In the genomic region with DNA sequence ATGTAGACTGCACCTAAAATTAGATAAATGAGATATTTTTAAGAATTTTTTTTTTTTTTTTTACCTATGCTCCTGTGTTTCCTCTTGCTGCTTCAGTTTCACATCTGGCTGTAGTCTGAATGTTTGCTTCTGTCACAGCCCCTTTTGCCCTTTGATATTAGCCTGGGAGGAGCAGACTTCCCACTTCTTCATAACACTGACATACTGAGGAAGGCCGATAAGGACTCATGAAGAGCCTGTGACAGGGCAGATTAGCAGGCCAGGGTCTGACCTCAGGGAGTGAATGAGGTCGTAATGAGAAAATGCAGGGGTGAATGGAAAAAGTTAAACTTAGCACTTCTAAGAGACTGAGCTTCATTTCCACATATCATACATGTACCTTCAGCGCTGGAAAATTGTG, we compare ENCODE assay signal across 1 cellular context.
TF ChIP-seq lines count a peak whose summit lies in the region.

A gene (minus strand): TSS at position 117 of the 400 bp plus-strand sequence. CDS start 2,757 bp downstream, outside the sequence.

TF ChIP-seq in K562, 482 proteins besides CTCF, POLR2A, EP300 and RAD21 (continued from another document):
- TF ChIP-seq, protein P1, sequence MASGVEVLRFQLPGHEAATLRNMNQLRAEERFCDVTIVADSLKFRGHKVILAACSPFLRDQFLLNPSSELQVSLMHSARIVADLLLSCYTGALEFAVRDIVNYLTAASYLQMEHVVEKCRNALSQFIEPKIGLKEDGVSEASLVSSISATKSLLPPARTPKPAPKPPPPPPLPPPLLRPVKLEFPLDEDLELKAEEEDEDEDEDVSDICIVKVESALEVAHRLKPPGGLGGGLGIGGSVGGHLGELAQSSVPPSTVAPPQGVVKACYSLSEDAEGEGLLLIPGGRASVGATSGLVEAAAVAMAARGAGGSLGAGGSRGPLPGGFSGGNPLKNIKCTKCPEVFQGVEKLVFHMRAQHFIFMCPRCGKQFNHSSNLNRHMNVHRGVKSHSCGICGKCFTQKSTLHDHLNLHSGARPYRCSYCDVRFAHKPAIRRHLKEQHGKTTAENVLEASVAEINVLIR (CRISPR knock-in tag; IDR thresholded peaks at IDR 0.05), result 0 out of 2 replicates have a peak, but pooled peaks have one; percentile 11
- TF ChIP-seq ATF1 (CRISPR knock-in tag; IDR thresholded peaks at IDR 0.05) (no peak), ATF1 (tag; IDR thresholded peaks at IDR 0.05) (peak; percentile 84), MEIS2 (IDR thresholded peaks at IDR 0.05; ENCODE audit: partially characterized antibody) (peak; percentile 93), MEF2A (IDR thresholded peaks at IDR 0.05; ENCODE audit: control insufficient read depth, low read depth, low read length) (peak; percentile 77), GTF2A2 (tag; IDR thresholded peaks at IDR 0.05) (no peak), HEY1 (CRISPR knock-in tag; IDR thresholded peaks at IDR 0.05; ENCODE audit: borderline replicate concordance) (peak; percentile 84; the same call in 1 of the 2 replicates), MCM3 (IDR thresholded peaks at IDR 0.05) (no peak), FOXJ3 (CRISPR knock-in tag; IDR thresholded peaks at IDR 0.05) (no peak), ZNF584 (CRISPR knock-in tag; IDR thresholded peaks at IDR 0.05; ENCODE audit: low read depth) (peak; percentile 72), DACH1 (IDR thresholded peaks at IDR 0.05; ENCODE audit: partially characterized antibody) (peak; percentile 91), CXXC5 (CRISPR knock-in tag; IDR thresholded peaks at IDR 0.05) (peak; percentile 74), ILK (tag; IDR thresholded peaks at IDR 0.05; ENCODE audit: borderline replicate concordance, low read depth) (no peak), RBM17 (IDR thresholded peaks at IDR 0.05; ENCODE audit: borderline replicate concordance, low read depth, low read length) (no peak), CBFB (CRISPR knock-in tag; IDR thresholded peaks at IDR 0.05) (no peak), ELF4 (CRISPR knock-in tag; IDR thresholded peaks at IDR 0.05) (peak; percentile 86), PHB2 (IDR thresholded peaks at IDR 0.05; ENCODE audit: low read depth) (peak; percentile 96), MAFK (IDR thresholded peaks at IDR 0.05; ENCODE audit: low read length) (peak; percentile 55), GATA2 (CRISPR knock-in tag; IDR thresholded peaks at IDR 0.05) (peak; percentile 95), GTF2E2 (tag; IDR thresholded peaks at IDR 0.05) (no peak), FOS (IDR thresholded peaks at IDR 0.05; ENCODE audit: extremely low read depth, insufficient read length) (no peak), SAFB2 (IDR thresholded peaks at IDR 0.05; ENCODE audit: borderline replicate concordance, low read depth, low read length, severe bottlenecking) (no peak), NFYB (IDR thresholded peaks at IDR 0.05; ENCODE audit: extremely low read depth, insufficient read length) (no peak)
- TF ChIP-seq, protein P2, sequence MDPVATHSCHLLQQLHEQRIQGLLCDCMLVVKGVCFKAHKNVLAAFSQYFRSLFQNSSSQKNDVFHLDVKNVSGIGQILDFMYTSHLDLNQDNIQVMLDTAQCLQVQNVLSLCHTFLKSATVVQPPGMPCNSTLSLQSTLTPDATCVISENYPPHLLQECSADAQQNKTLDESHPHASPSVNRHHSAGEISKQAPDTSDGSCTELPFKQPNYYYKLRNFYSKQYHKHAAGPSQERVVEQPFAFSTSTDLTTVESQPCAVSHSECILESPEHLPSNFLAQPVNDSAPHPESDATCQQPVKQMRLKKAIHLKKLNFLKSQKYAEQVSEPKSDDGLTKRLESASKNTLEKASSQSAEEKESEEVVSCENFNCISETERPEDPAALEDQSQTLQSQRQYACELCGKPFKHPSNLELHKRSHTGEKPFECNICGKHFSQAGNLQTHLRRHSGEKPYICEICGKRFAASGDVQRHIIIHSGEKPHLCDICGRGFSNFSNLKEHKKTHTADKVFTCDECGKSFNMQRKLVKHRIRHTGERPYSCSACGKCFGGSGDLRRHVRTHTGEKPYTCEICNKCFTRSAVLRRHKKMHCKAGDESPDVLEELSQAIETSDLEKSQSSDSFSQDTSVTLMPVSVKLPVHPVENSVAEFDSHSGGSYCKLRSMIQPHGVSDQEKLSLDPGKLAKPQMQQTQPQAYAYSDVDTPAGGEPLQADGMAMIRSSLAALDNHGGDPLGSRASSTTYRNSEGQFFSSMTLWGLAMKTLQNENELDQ (CRISPR knock-in tag; IDR thresholded peaks at IDR 0.05; ENCODE audit: borderline replicate concordance), result no peak
- TF ChIP-seq, protein P3, sequence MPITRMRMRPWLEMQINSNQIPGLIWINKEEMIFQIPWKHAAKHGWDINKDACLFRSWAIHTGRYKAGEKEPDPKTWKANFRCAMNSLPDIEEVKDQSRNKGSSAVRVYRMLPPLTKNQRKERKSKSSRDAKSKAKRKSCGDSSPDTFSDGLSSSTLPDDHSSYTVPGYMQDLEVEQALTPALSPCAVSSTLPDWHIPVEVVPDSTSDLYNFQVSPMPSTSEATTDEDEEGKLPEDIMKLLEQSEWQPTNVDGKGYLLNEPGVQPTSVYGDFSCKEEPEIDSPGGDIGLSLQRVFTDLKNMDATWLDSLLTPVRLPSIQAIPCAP (CRISPR knock-in tag; IDR thresholded peaks at IDR 0.05; ENCODE audit: borderline replicate concordance), result no peak
- TF ChIP-seq, protein P4, sequence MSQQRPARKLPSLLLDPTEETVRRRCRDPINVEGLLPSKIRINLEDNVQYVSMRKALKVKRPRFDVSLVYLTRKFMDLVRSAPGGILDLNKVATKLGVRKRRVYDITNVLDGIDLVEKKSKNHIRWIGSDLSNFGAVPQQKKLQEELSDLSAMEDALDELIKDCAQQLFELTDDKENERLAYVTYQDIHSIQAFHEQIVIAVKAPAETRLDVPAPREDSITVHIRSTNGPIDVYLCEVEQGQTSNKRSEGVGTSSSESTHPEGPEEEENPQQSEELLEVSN (IDR thresholded peaks at IDR 0.05; ENCODE audit: borderline replicate concordance in 1 of 2, extremely low read depth in 1 of 2, insufficient read depth in 1 of 2, insufficient read length in 1 of 2, low read depth in 1 of 2, low read length in 1 of 2, poor library complexity in 1 of 2, severe bottlenecking in 1 of 2), result no peak
- TF ChIP-seq, protein P5, sequence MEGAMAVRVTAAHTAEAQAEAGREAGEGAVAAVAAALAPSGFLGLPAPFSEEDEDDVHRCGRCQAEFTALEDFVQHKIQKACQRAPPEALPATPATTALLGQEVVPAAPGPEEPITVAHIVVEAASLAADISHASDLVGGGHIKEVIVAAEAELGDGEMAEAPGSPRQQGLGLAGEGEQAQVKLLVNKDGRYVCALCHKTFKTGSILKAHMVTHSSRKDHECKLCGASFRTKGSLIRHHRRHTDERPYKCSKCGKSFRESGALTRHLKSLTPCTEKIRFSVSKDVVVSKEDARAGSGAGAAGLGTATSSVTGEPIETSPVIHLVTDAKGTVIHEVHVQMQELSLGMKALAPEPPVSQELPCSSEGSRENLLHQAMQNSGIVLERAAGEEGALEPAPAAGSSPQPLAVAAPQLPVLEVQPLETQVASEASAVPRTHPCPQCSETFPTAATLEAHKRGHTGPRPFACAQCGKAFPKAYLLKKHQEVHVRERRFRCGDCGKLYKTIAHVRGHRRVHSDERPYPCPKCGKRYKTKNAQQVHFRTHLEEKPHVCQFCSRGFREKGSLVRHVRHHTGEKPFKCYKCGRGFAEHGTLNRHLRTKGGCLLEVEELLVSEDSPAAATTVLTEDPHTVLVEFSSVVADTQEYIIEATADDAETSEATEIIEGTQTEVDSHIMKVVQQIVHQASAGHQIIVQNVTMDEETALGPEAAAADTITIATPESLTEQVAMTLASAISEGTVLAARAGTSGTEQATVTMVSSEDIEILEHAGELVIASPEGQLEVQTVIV (CRISPR knock-in tag; IDR thresholded peaks at IDR 0.05; ENCODE audit: borderline replicate concordance), result no peak
- TF ChIP-seq, protein P6, sequence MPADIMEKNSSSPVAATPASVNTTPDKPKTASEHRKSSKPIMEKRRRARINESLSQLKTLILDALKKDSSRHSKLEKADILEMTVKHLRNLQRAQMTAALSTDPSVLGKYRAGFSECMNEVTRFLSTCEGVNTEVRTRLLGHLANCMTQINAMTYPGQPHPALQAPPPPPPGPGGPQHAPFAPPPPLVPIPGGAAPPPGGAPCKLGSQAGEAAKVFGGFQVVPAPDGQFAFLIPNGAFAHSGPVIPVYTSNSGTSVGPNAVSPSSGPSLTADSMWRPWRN (IDR thresholded peaks at IDR 0.05; ENCODE audit: low read depth), result peak; percentile 85
- TF ChIP-seq, protein P7, sequence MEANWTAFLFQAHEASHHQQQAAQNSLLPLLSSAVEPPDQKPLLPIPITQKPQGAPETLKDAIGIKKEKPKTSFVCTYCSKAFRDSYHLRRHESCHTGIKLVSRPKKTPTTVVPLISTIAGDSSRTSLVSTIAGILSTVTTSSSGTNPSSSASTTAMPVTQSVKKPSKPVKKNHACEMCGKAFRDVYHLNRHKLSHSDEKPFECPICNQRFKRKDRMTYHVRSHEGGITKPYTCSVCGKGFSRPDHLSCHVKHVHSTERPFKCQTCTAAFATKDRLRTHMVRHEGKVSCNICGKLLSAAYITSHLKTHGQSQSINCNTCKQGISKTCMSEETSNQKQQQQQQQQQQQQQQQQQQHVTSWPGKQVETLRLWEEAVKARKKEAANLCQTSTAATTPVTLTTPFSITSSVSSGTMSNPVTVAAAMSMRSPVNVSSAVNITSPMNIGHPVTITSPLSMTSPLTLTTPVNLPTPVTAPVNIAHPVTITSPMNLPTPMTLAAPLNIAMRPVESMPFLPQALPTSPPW (CRISPR knock-in tag; IDR thresholded peaks at IDR 0.05), result peak; percentile 69
